In the genomic region with DNA sequence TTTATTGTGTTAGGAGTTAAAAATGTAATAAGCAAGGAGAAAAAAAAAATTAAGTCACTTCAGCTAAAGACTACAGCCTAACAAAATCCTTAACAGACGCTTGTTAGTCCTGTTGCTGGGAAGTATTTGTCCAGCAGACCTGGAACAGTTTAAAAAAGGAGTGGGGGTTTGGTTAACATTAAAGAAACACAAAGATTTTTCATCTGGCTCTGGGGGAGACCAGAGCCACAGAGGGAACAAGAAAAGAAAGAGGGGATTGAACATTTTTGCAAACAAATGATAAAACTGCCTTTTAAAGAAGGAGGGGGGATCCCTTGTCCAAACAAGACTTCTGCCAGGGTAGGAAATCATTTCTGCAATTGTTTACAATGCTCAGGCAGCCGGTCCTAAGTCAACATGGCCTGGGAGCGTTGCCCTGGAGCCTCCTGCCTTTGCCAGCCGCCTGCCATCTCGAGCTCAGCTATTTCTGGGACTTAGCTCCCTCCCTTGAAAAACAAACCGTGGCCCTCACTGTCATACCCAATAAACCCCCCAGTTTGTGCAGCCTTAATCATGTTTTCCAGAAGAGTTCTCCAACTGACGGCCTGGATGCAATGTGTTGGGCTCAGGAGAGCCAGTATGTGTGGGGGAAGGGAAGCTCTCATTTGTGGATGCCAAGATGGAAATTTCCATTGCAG, we compare ENCODE assay signal across 1 cellular context.
TF ChIP-seq lines count a peak whose summit lies in the region.

No MANE protein-coding gene starts in this region.

TF ChIP-seq in H1, 55 proteins besides CTCF, POLR2A, EP300 and RAD21:
- TF ChIP-seq, protein P1, sequence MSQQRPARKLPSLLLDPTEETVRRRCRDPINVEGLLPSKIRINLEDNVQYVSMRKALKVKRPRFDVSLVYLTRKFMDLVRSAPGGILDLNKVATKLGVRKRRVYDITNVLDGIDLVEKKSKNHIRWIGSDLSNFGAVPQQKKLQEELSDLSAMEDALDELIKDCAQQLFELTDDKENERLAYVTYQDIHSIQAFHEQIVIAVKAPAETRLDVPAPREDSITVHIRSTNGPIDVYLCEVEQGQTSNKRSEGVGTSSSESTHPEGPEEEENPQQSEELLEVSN (IDR thresholded peaks at IDR 0.05) = no peak
- TF ChIP-seq YY1 (IDR thresholded peaks at IDR 0.05; ENCODE audit: low read depth, low read length) = peak; percentile 55; the same call in 1 of the 2 replicates
- no peak for TF ChIP-seq TEAD4 (IDR thresholded peaks at IDR 0.05; ENCODE audit: low read depth, low read length)
- TF ChIP-seq SIRT6 (IDR thresholded peaks at IDR 0.05; ENCODE audit: low read length) = no peak
